11 cellular contexts compared by ENCODE assay signal in the genomic region with DNA sequence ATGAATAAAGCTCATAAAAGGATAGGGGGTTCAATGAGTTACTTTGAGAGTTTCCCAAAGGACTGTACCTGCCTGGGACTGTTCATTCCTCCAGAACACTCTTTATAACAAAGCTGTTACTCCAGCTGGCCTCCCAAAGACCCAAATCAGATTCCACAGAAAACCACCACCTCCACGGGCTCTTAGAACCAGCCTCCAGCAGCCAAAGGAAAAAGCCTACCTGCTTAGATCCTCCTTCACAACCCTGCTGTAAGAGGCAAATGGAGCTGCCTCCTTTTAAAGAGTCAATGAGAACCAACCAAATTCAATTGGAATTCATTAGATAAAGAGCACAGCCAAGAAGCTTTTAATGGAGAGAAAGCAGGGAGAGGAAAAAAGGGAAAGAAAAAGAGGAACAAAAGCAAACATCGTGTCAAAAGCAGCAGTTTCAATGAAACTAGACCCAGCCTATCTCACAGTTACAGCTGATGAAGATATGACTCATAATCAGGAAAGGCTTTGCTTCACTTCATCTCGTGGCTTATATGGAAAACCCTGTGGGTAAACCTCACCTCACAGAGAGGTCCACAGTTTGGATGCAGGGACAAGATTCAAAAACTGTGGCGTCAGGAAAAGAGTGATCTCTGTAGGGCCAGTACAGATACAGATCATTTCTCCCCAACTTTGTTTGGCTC. TPM values are rescaled to one million over a fixed set of nuclear protein-coding genes. Genes with fewer than 3 reads are reported as not detected.
DNase-seq lines count a peak whose midpoint lies in the region; ATAC-seq, FAIRE-seq and TF ChIP-seq lines count a peak whose summit lies in the region.
"Had no signal": no experiment of that assay in that cellular context is flagged by ENCODE, and none has a peak within 500 bp of the region (broad histone marks: within the 10 kb centered on the region; RNA-seq: fewer than 3 reads in every experiment).

No MANE protein-coding gene starts in this region.

- POLR2A ChIA-PET in MCF 10A (lab: Yijun Ruan, JAX) (interaction anchor here (0.7 to 0.8 kb wide), 3 partner anchors 26 to 36 kb away, joined by 4 to 8 read pairs (median 6); a partner anchor contains a TSS), A673 (lab: Charles Lee; ENCODE audit: low non-redundant PET) (no interaction called here)

- H3K4me1 ChIP-seq in breast epithelium (no peaks in the 10 kb centered on the region), gastrocnemius medialis (no peaks in the 10 kb centered on the region), A673 (ENCODE audit: insufficient read depth, low read length, poor library complexity, severe bottlenecking) (no peaks in the 10 kb centered on the region)
- H3K4me1 ChIP-seq: neural progenitor cell had no signal

- CTCF ChIA-PET in MCF 10A (lab: Yijun Ruan, JAX): interaction anchor here (0.8 to 2.6 kb wide), 9 partner anchors 11 to 68 kb away, joined by 3 to 26 read pairs (median 5); a partner anchor contains a TSS
- CTCF ChIA-PET in A673 (lab: Charles Lee): no interaction called here

- no peak for FAIRE-seq in urothelium cell line (lab: Jason Lieb, UNC)

- H3K9me3 ChIP-seq in breast epithelium (no peaks in the 10 kb centered on the region), gastrocnemius medialis (no peaks in the 10 kb centered on the region), A673 (ENCODE audit: low read depth, low read length, poor library complexity, severe bottlenecking) (no peaks in the 10 kb centered on the region)

- no peak overlapping the region for H3K27ac Mint-ChIP-seq in MCF 10A (ENCODE audit: low read depth, unreplicated experiment)
- no peak overlapping the region for H3K27ac Mint-ChIP-seq in activated T-helper 17 cell treated with anti-CD3 and anti-CD28 coated beads, Interleukin-2, amount 50 U/mL, for 72 hours
- H3K27ac Mint-ChIP-seq: activated naive CD4-positive, alpha-beta T cell treated with anti-CD3 and anti-CD28 coated beads, Interleukin-2, amount 50 U/mL, for 72 hours; neural progenitor cell had no signal

- H3K27ac ChIP-seq in breast epithelium (no peak overlapping the region), gastrocnemius medialis (no peak overlapping the region), A673 (ENCODE audit: low read depth, low read length, poor library complexity, severe bottlenecking) (no peak overlapping the region)
- H3K27ac ChIP-seq: neural progenitor cell had no signal

- H3K27me3 Mint-ChIP-seq in MCF 10A (ENCODE audit: insufficient read depth, unreplicated experiment): no peaks in the 10 kb centered on the region
- peaks cover 13% of the 10 kb centered on the region for H3K27me3 Mint-ChIP-seq in activated T-helper 17 cell treated with anti-CD3 and anti-CD28 coated beads, Interleukin-2, amount 50 U/mL, for 72 hours

- DNase-seq in MCF 10A (ENCODE audit: unreplicated experiment) (peak; percentile 66), breast epithelium (ENCODE audit: low spot score in 2 of 2) (no peak), urothelium cell line (ENCODE audit: low spot score) (peak; percentile 19), gastrocnemius medialis (no peak), A673 (ENCODE audit: low spot score) (no peak), NCI-H1105 (lab: John Stamatoyannopoulos, UW) (no peak)
- DNase-seq: hippocampal formation had no signal

- H3K27me3 ChIP-seq in breast epithelium (no peaks in the 10 kb centered on the region), gastrocnemius medialis (no peaks in the 10 kb centered on the region), A673 (replicated peaks; ENCODE audit: insufficient read depth, low read depth, low read length, poor library complexity) (no peaks in the 10 kb centered on the region)
- H3K27me3 ChIP-seq: neural progenitor cell had no signal

- TF ChIP-seq CTCF in MCF 10A (IDR thresholded peaks at IDR 0.05; ENCODE audit: unreplicated experiment) (no peak), breast epithelium (IDR thresholded peaks at IDR 0.05) (no peak), gastrocnemius medialis (IDR thresholded peaks at IDR 0.05 in 4 of 5, conservative IDR thresholded peaks at IDR 0.05 in 1 of 5) (no peak), A673 (conservative IDR thresholded peaks at IDR 0.05; ENCODE audit: low read depth, low read length) (no peak)

- intact Hi-C loops in MCF 10A (cut with micrococcal nuclease) (no loop called here), breast epithelium (cut with DNase I; ENCODE audit: low total_unique reads) (no loop called here), gastrocnemius medialis (cut with DNase I; ENCODE audit: low total_unique reads) (no loop called here), A673 (cut with micrococcal nuclease; ENCODE audit: unreplicated experiment) (no loop called here)

- BruUV-seq in MCF 10A (replicated peaks; lab: Mats Ljungman, UMichigan) (no TSS peak), A673 (replicated peaks; lab: Mats Ljungman, UMichigan) (no TSS peak)

- no peaks in the 10 kb centered on the region for H3K9me3 Mint-ChIP-seq in MCF 10A (ENCODE audit: unreplicated experiment)
- no peaks in the 10 kb centered on the region for H3K9me3 Mint-ChIP-seq in activated T-helper 17 cell treated with anti-CD3 and anti-CD28 coated beads, Interleukin-2, amount 50 U/mL, for 72 hours
- H3K9me3 Mint-ChIP-seq: activated naive CD4-positive, alpha-beta T cell treated with anti-CD3 and anti-CD28 coated beads, Interleukin-2, amount 50 U/mL, for 72 hours; neural progenitor cell had no signal

- peaks cover 8% of the 10 kb centered on the region for H3K4me1 Mint-ChIP-seq in MCF 10A (ENCODE audit: insufficient read depth, unreplicated experiment)
- no peaks in the 10 kb centered on the region for H3K4me1 Mint-ChIP-seq in activated T-helper 17 cell treated with anti-CD3 and anti-CD28 coated beads, Interleukin-2, amount 50 U/mL, for 72 hours
- H3K4me1 Mint-ChIP-seq: neural progenitor cell had no signal

- H3K36me3 Mint-ChIP-seq in MCF 10A (ENCODE audit: insufficient read depth, unreplicated experiment): no peaks in the 10 kb centered on the region
- H3K36me3 Mint-ChIP-seq in activated T-helper 17 cell treated with anti-CD3 and anti-CD28 coated beads, Interleukin-2, amount 50 U/mL, for 72 hours (ENCODE audit: low read depth): no peaks in the 10 kb centered on the region
- H3K36me3 Mint-ChIP-seq: activated naive CD4-positive, alpha-beta T cell treated with anti-CD3 and anti-CD28 coated beads, Interleukin-2, amount 50 U/mL, for 72 hours; neural progenitor cell had no signal

- no peak overlapping the region for H3K4me3 Mint-ChIP-seq in MCF 10A (ENCODE audit: unreplicated experiment)
- no peak overlapping the region for H3K4me3 Mint-ChIP-seq in activated T-helper 17 cell treated with anti-CD3 and anti-CD28 coated beads, Interleukin-2, amount 50 U/mL, for 72 hours
- H3K4me3 Mint-ChIP-seq: neural progenitor cell had no signal

- in situ Hi-C loops in gastrocnemius medialis (cut with MboI; ENCODE audit: low sequenced_read_pairs in 4 of 4): no loop called here

- H3K4me3 ChIP-seq in breast epithelium (no peak overlapping the region), gastrocnemius medialis (no peak overlapping the region), A673 (ENCODE audit: low read depth, low read length, poor library complexity, severe bottlenecking) (no peak overlapping the region)
- H3K4me3 ChIP-seq: neural progenitor cell had no signal

- peak; percentile 73 for ATAC-seq in HG03520 (IDR thresholded peaks at IDR 0.05; ENCODE audit: unreplicated experiment)
- peak; percentile 54 for ATAC-seq in activated T-helper 17 cell treated with anti-CD3 and anti-CD28 coated beads, Interleukin-2, amount 50 U/mL, for 72 hours (replicated peaks)
- ATAC-seq in gastrocnemius medialis: no peak

- TF ChIP-seq POLR2A in breast epithelium (IDR thresholded peaks at IDR 0.05): no peak
- no peak for TF ChIP-seq POLR2A in gastrocnemius medialis (IDR thresholded peaks at IDR 0.05)

- no peaks in the 10 kb centered on the region for H3K36me3 ChIP-seq in breast epithelium
- no peaks in the 10 kb centered on the region for H3K36me3 ChIP-seq in gastrocnemius medialis
- H3K36me3 ChIP-seq in A673 (ENCODE audit: insufficient read depth, low read length, poor library complexity, severe bottlenecking): no peaks in the 10 kb centered on the region
- H3K36me3 ChIP-seq: neural progenitor cell had no signal

RNA-seq across cellular contexts. Expression of a gene that starts 27.8 kb away (rescaled TPM):
- total RNA-seq in MCF 10A (2022) (0.63 and 1.5 TPM in 2 replicates), breast epithelium (10 to 100 TPM in 2 of 3 donors, 1 to 10 TPM in 1; 7.7 to 27.7 (median 20.3) TPM), gastrocnemius medialis (1 to 10 TPM in 2 of 4 donors, under 1 TPM in 2; 0.36 to 2.9 (median 0.94) TPM), A673 (2021) (0.56 and 2.1 TPM in 2 replicates)
- total RNA-seq in activated T-helper 17 cell treated with anti-CD3 and anti-CD28 coated beads, Interleukin-2, amount 50 U/mL, for 72 hours: 1 to 10 TPM; 2.0 to 2.7 TPM

RNA-seq across cellular contexts. Expression of a gene that starts 37.9 kb away (rescaled TPM):
- total RNA-seq in MCF 10A (2022): not detected in 2 replicates
- total RNA-seq in breast epithelium: 1 to 10 TPM; 4.3 to 9.4 (median 7.0) TPM
- total RNA-seq in activated T-helper 17 cell treated with anti-CD3 and anti-CD28 coated beads, Interleukin-2, amount 50 U/mL, for 72 hours: not detected
- under 1 TPM in 1 of 4 donors, not detected in 3; 0.36 TPM for total RNA-seq in gastrocnemius medialis
- not detected in 2 replicates for total RNA-seq in A673 (2021)
- total RNA-seq: activated naive CD4-positive, alpha-beta T cell treated with anti-CD3 and anti-CD28 coated beads, Interleukin-2, amount 50 U/mL, for 72 hours had no signal

Comparison
In these comparisons a context has a peak if more than half of its experiments do, and no peak if none do; other contexts are left out.
1. DNase-seq: peak in MCF 10A (single experiment) and urothelium cell line (single experiment); none in breast epithelium (0 of 2), gastrocnemius medialis (0 of 2), A673 (single experiment) and NCI-H1105 (single experiment).
2. ATAC-seq: peak in HG03520 (single experiment) and activated T-helper 17 cell treated with anti-CD3 and anti-CD28 coated beads, Interleukin-2, amount 50 U/mL, for 72 hours (single experiment); none in gastrocnemius medialis (0 of 2).